Comparison of ENCODE assay signal across 24 cellular contexts in genomic region chr10:113603057-113603777, GRCh38. TPM values are rescaled to one million over a fixed set of nuclear protein-coding genes. Genes with fewer than 3 reads are reported as not detected.
"Had no signal": no experiment of that assay in that cellular context is flagged by ENCODE, and none has a peak within 500 bp of the region (broad histone marks: within the 10 kb centered on the region; RNA-seq: fewer than 3 reads in every experiment).

No MANE protein-coding gene starts in this region.

- H3K9me3 ChIP-seq: left lung, ovary, uterus had no signal

- H3K4me1 ChIP-seq: left lung, stomach, uterus had no signal

- H3K27ac ChIP-seq: dorsolateral prefrontal cortex, left lung, ovary, skin epidermis, stomach, uterus had no signal

- H3K4me3 ChIP-seq: dorsolateral prefrontal cortex, left lung, lung, ovary, skin epidermis, stomach, uterus had no signal

- H3K36me3 ChIP-seq: left lung, ovary, stomach, uterus had no signal

- H3K9me3 Mint-ChIP-seq: central memory CD8-positive, alpha-beta T cell; nephron progenitor cell; type B pancreatic cell had no signal

- H3K36me3 Mint-ChIP-seq: naive thymus-derived CD4-positive, alpha-beta T cell; stimulated activated naive B cell treated with anti-CD40 and anti-IgM and Interleukin-4, amounts not matched to agents 10 μg/mL and 1 μg/mL and 100 μg/mL, for 72 hours; type B pancreatic cell had no signal

- ATAC-seq: left lung; naive thymus-derived CD4-positive, alpha-beta T cell; sciatic nerve; stimulated activated naive B cell treated with anti-CD40 and anti-IgM and Interleukin-4, amounts not matched to agents 10 μg/mL and 1 μg/mL and 100 μg/mL, for 72 hours had no signal

- DNase-seq: cortex of kidney; dorsolateral prefrontal cortex; effector CD8-positive, alpha-beta T cell; foreskin melanocyte; islet precursor cell; left lung; mesendoderm; naive thymus-derived CD4-positive, alpha-beta T cell; nephron progenitor cell; ovary; stimulated activated CD4-positive, alpha-beta T cell treated with anti-CD3 and anti-CD28 coated beads, Interleukin-2, amount 100 ng/mL, for 24 hours; stimulated activated CD4-positive, alpha-beta T cell treated with anti-CD3 and anti-CD28 coated beads, Interleukin-4, amount 100 ng/mL, for 4 hours; stimulated activated naive B cell treated with anti-CD40 and anti-IgM and Interleukin-4, amounts not matched to agents 10 μg/mL and 1 μg/mL and 100 μg/mL, for 72 hours; stomach; substantia nigra; uterus had no signal

- H3K4me3 Mint-ChIP-seq: central memory CD8-positive, alpha-beta T cell; naive thymus-derived CD4-positive, alpha-beta T cell; nephron progenitor cell; stimulated activated naive B cell treated with anti-CD40 and anti-IgM and Interleukin-4, amounts not matched to agents 10 μg/mL and 1 μg/mL and 100 μg/mL, for 72 hours; type B pancreatic cell had no signal

- H3K4me1 Mint-ChIP-seq: central memory CD8-positive, alpha-beta T cell; naive thymus-derived CD4-positive, alpha-beta T cell; stimulated activated naive B cell treated with anti-CD40 and anti-IgM and Interleukin-4, amounts not matched to agents 10 μg/mL and 1 μg/mL and 100 μg/mL, for 72 hours had no signal

- H3K27ac Mint-ChIP-seq: naive thymus-derived CD4-positive, alpha-beta T cell; nephron progenitor cell; stimulated activated naive B cell treated with anti-CD40 and anti-IgM and Interleukin-4, amounts not matched to agents 10 μg/mL and 1 μg/mL and 100 μg/mL, for 72 hours; type B pancreatic cell had no signal

- H3K27me3 ChIP-seq: left lung, ovary, uterus had no signal

RNA-seq across cellular contexts. Expression of gene HABP2, which starts 50.4 kb away (rescaled TPM):
- total RNA-seq: mononuclear cell; naive thymus-derived CD4-positive, alpha-beta T cell; posterior vena cava; sciatic nerve had no signal
- polyA plus RNA-seq: esophagus; naive thymus-derived CD4-positive, alpha-beta T cell had no signal
